8 cellular contexts compared by ENCODE assay signal in genomic region chr19:7394728-7395359, GRCh38. TPM values are rescaled to one million over a fixed set of nuclear protein-coding genes. Genes with fewer than 3 reads are reported as not detected.
A peak's percentile ranks its signal among the peaks of the same experiment; 100 is the strongest.
DNase-seq lines count a peak whose midpoint lies in the region; ATAC-seq and TF ChIP-seq lines count a peak whose summit lies in the region.

No MANE protein-coding gene starts in this region.

- H3K4me2 ChIP-seq in GM23338 (peak overlapping the region; percentile 98), Loucy (ENCODE audit: low read depth, low read length, poor library complexity, severe bottlenecking) (peak overlapping the region; percentile 84), neural cell (ENCODE audit: low read length) (peak overlapping the region; percentile 93)

- H3K27me3 ChIP-seq in GM23338 (ENCODE audit: insufficient read depth) (no peaks in the 10 kb centered on the region), Loucy (ENCODE audit: insufficient read depth, low read length, poor library complexity, severe bottlenecking) (no peaks in the 10 kb centered on the region), RWPE2 (ENCODE audit: insufficient read depth, poor library complexity, severe bottlenecking) (no peaks in the 10 kb centered on the region), neural cell (ENCODE audit: insufficient read depth, low read depth, low read length) (no peaks in the 10 kb centered on the region)

- H3K4me1 ChIP-seq in GM23338 (ENCODE audit: insufficient read depth) (peaks cover 16% of the 10 kb centered on the region), Loucy (ENCODE audit: insufficient read depth, low read length, poor library complexity, severe bottlenecking) (peaks cover 9% of the 10 kb centered on the region), RWPE2 (ENCODE audit: insufficient read depth, poor library complexity, severe bottlenecking) (peaks cover 42% of the 10 kb centered on the region)

- H3K9me2 ChIP-seq in GM23338 (ENCODE audit: insufficient read depth): no peaks in the 10 kb centered on the region
- H3K9me2 ChIP-seq in Loucy (replicated peaks; ENCODE audit: low read depth, low read length): no peaks in the 10 kb centered on the region
- H3K9me2 ChIP-seq in neural cell (ENCODE audit: insufficient read depth, low read length): no peaks in the 10 kb centered on the region

- no peaks in the 10 kb centered on the region for H3K9me3 ChIP-seq in Loucy (ENCODE audit: insufficient read depth, low read depth, low read length)
- no peaks in the 10 kb centered on the region for H3K9me3 ChIP-seq in RWPE2 (ENCODE audit: severe bottlenecking)
- H3K9me3 ChIP-seq in neural cell (ENCODE audit: low read length): no peaks in the 10 kb centered on the region

- H3K36me3 ChIP-seq in GM23338 (ENCODE audit: insufficient read depth) (no peaks in the 10 kb centered on the region), Loucy (ENCODE audit: insufficient read depth, low read length) (peaks cover 11% of the 10 kb centered on the region; the same call in 1 of the 2 replicates), RWPE2 (ENCODE audit: low read depth) (peaks cover 15% of the 10 kb centered on the region), neural cell (ENCODE audit: insufficient read depth, low read length) (no peaks in the 10 kb centered on the region)

- DNase-seq in DMS53 treated with DMSO at 0.1 percent for 48 hours (lab: John Stamatoyannopoulos, UW; ENCODE audit: unreplicated experiment): peak; percentile 45
- DNase-seq in GM23338 (ENCODE audit: low spot score): peak; percentile 92
- DNase-seq in RWPE2 (ENCODE audit: low spot score): peak; percentile 85
- DNase-seq in activated gamma-delta T cell treated with Interleukin-2 at 50 U/mL for 16 hours: peak; percentile 89
- DNase-seq in fibroblast of villous mesenchyme (ENCODE audit: low read depth): peak; percentile 91
- peak; percentile 92 for DNase-seq in stimulated activated naive CD8-positive, alpha-beta T cell treated with anti-CD3 and anti-CD28 coated beads, Interleukin-15, Interleukin-2, amounts not matched to agents 100 U/mL and 50 U/mL, for 24 hours

- H3K4me3 Mint-ChIP-seq in GM23338: peak overlapping the region; percentile 89

- peaks cover 3% of the 10 kb centered on the region for H3K27me3 Mint-ChIP-seq in GM23338 (ENCODE audit: insufficient read depth, low read depth, poor library complexity)

- peak; percentile 11 for TF ChIP-seq EP300 in neural cell (conservative IDR thresholded peaks at IDR 0.05; ENCODE audit: poor library complexity, severe bottlenecking)

- H3K4me3 ChIP-seq in GM23338 (peak overlapping the region; percentile 96), Loucy (ENCODE audit: low read length, poor library complexity, severe bottlenecking) (peak overlapping the region; percentile 90), RWPE2 (ENCODE audit: severe bottlenecking) (peak overlapping the region; percentile 91), fibroblast of villous mesenchyme (ENCODE audit: low read depth, low read length) (peak overlapping the region; percentile 94), neural cell (ENCODE audit: low read length) (peak overlapping the region; percentile 99)

- H4K20me1 ChIP-seq in GM23338 (replicated peaks; ENCODE audit: insufficient read depth): peaks cover 1% of the 10 kb centered on the region
- H4K20me1 ChIP-seq in Loucy (ENCODE audit: insufficient read depth, low read length, poor library complexity, severe bottlenecking): peaks cover 29% of the 10 kb centered on the region
- H4K20me1 ChIP-seq in neural cell (ENCODE audit: insufficient read depth): no peaks in the 10 kb centered on the region

- no peaks in the 10 kb centered on the region for H3K9me3 Mint-ChIP-seq in GM23338

- peak overlapping the region; percentile 82 for H3K9ac ChIP-seq in Loucy (ENCODE audit: low read depth, low read length, poor library complexity, severe bottlenecking)
- H3K9ac ChIP-seq in neural cell (ENCODE audit: low read length): peak overlapping the region; percentile 89

- TF ChIP-seq RAD21 in neural cell (conservative IDR thresholded peaks at IDR 0.05): peak; percentile 37

- H3K27ac ChIP-seq in GM23338 (ENCODE audit: low read depth) (no peak overlapping the region), RWPE2 (ENCODE audit: poor library complexity, severe bottlenecking) (peak overlapping the region; percentile 99), neural cell (ENCODE audit: low read length) (peak overlapping the region; percentile 65)

- 0 out of 4 replicates have a peak, but pooled peaks of 1 of the 2 experiments have one; percentile 8 for TF ChIP-seq CTCF in GM23338 (conservative IDR thresholded peaks at IDR 0.05; ENCODE audit: low read depth in 2 of 2)
- no peak; the same call in 1 of the 2 replicates for TF ChIP-seq CTCF in Loucy (conservative IDR thresholded peaks at IDR 0.05; ENCODE audit: low read length)
- TF ChIP-seq CTCF in RWPE2 (IDR thresholded peaks at IDR 0.05; ENCODE audit: poor library complexity, severe bottlenecking): no peak
- TF ChIP-seq CTCF in fibroblast of villous mesenchyme (IDR thresholded peaks at IDR 0.05; ENCODE audit: insufficient read depth, low read depth, low read length): no peak
- TF ChIP-seq CTCF in neural cell (IDR thresholded peaks at IDR 0.05; ENCODE audit: poor library complexity, severe bottlenecking): peak; percentile 57

- peak; percentile 88 for ATAC-seq in GM23338
- peak; percentile 41 for ATAC-seq in RWPE2 (ENCODE audit: low read depth)
- peak; percentile 93 for ATAC-seq in stimulated activated naive CD8-positive, alpha-beta T cell treated with anti-CD3 and anti-CD28 coated beads, Interleukin-15, Interleukin-2, amounts not matched to agents 100 U/mL and 50 U/mL, for 24 hours

- H3K27ac Mint-ChIP-seq in GM23338: no peak overlapping the region

- no peaks in the 10 kb centered on the region for H3K36me3 Mint-ChIP-seq in GM23338 (ENCODE audit: low read depth)

- peaks cover 13% of the 10 kb centered on the region for H3K4me1 Mint-ChIP-seq in GM23338

- H2AFZ ChIP-seq in GM23338 (peak overlapping the region; percentile 88; the same call in 1 of the 2 replicates), Loucy (ENCODE audit: low read length) (0 out of 2 replicates have a peak overlapping the region, but pooled peaks have one; percentile 46), neural cell (ENCODE audit: low read depth, low read length) (peak overlapping the region; percentile 95)

- H3F3A ChIP-seq in GM23338 (replicated peaks; ENCODE audit: low read depth): no peaks in the 10 kb centered on the region
- H3F3A ChIP-seq in Loucy (ENCODE audit: low read depth): no peaks in the 10 kb centered on the region
- H3F3A ChIP-seq in neural cell (ENCODE audit: insufficient read depth, low read length, poor library complexity, severe bottlenecking): no peaks in the 10 kb centered on the region

- H3K79me2 ChIP-seq in GM23338 (replicated peaks; ENCODE audit: insufficient read depth) (peaks cover 42% of the 10 kb centered on the region), Loucy (ENCODE audit: insufficient read depth, low read length) (peaks cover 48% of the 10 kb centered on the region), neural cell (replicated peaks; ENCODE audit: insufficient read depth, low read length) (peaks cover 27% of the 10 kb centered on the region)

TF ChIP-seq in GM23338, 12 proteins besides CTCF, POLR2A, EP300 and RAD21:
- TF ChIP-seq ETS1 (IDR thresholded peaks at IDR 0.05) (0 out of 2 replicates have a peak, but pooled peaks have one; percentile 38), ZNF114 (CRISPR knock-in tag; IDR thresholded peaks at IDR 0.05) (no peak), POLR2AphosphoS5 (IDR thresholded peaks at IDR 0.05; ENCODE audit: low read depth) (peak; percentile 90), CREB1 (CRISPR knock-in tag; IDR thresholded peaks at IDR 0.05; ENCODE audit: low read depth) (no peak), NANOG (IDR thresholded peaks at IDR 0.05; ENCODE audit: borderline replicate concordance) (no peak), JUNB (IDR thresholded peaks at IDR 0.05; ENCODE audit: unreplicated experiment) (no peak)

TF ChIP-seq in neural cell, 6 proteins besides CTCF, POLR2A, EP300 and RAD21:
- TF ChIP-seq POLR2AphosphoS5 (IDR thresholded peaks at IDR 0.05): peak; percentile 88
- TF ChIP-seq MXI1 (conservative IDR thresholded peaks at IDR 0.05; ENCODE audit: poor library complexity, severe bottlenecking): peak; percentile 73
- TF ChIP-seq TAF1 (IDR thresholded peaks at IDR 0.05; ENCODE audit: low read depth): no peak
- TF ChIP-seq REST (IDR thresholded peaks at IDR 0.05; ENCODE audit: borderline replicate concordance): peak; percentile 74
- no peak for TF ChIP-seq EZH2 (IDR thresholded peaks at IDR 0.05; ENCODE audit: borderline replicate concordance, insufficient read depth, low read length, poor library complexity, severe bottlenecking)
- peak; percentile 34 for TF ChIP-seq SMC3 (conservative IDR thresholded peaks at IDR 0.05; ENCODE audit: poor library complexity)

RNA-seq across cellular contexts. Expression of gene ARHGEF18, which starts 46.1 kb away (rescaled TPM):
- 44.0 and 47.6 TPM in 2 replicates for total RNA-seq in GM23338 (2014; rRNA removed; shearing (Covaris generic))
- polyA plus RNA-seq in GM23338 (2016; fragmentation: Nextera tagmentation; extraction: Ambion mirVana) (12.8 and 14.6 TPM in 2 replicates), neural cell (22.7 and 33.6 TPM in 2 replicates)
- total RNA-seq in fibroblast of villous mesenchyme: 30.9 and 35.0 TPM in 2 replicates
- 48.0 and 53.3 TPM in 2 replicates for polyA minus RNA-seq in neural cell

Comparison
In these comparisons a context has a peak if more than half of its experiments do, and no peak if none do; other contexts are left out.
1. ATAC-seq: peak in every context shown above with its lines; median percentile 93 in stimulated activated naive CD8-positive, alpha-beta T cell treated with anti-CD3 and anti-CD28 coated beads, Interleukin-15, Interleukin-2, amounts not matched to agents 100 U/mL and 50 U/mL, for 24 hours; 88 in GM23338; 41 in RWPE2.